19 cellular contexts compared by ENCODE assay signal in genomic region chr21:37797403-37797802, GRCh38.
"Had no signal": no experiment of that assay in that cellular context is flagged by ENCODE, and none has a peak within 500 bp of the region (broad histone marks: within the 10 kb centered on the region; RNA-seq: fewer than 3 reads in every experiment).

No MANE protein-coding gene starts in this region.

- H3K4me3 ChIP-seq: heart left ventricle, lung, skin epidermis, suprapubic skin, thyroid gland, upper lobe of left lung, uterus had no signal

- ATAC-seq: esophagus mucosa; heart left ventricle; left colon; left ventricle myocardium superior; naive thymus-derived CD4-positive, alpha-beta T cell; sciatic nerve had no signal

- H3K36me3 Mint-ChIP-seq: naive thymus-derived CD4-positive, alpha-beta T cell had no signal

- H3K9me3 ChIP-seq: heart left ventricle, neutrophil, suprapubic skin, thyroid gland, upper lobe of left lung, uterus had no signal

- H3K36me3 ChIP-seq: heart left ventricle, neutrophil, suprapubic skin, thyroid gland, upper lobe of left lung, uterus had no signal

- H3K27ac ChIP-seq: heart left ventricle, neutrophil, skin epidermis, suprapubic skin, thyroid gland, upper lobe of left lung, uterus had no signal

- H3K27me3 ChIP-seq: thyroid gland, upper lobe of left lung, uterus had no signal

- H3K4me1 ChIP-seq: heart left ventricle, suprapubic skin, thyroid gland, upper lobe of left lung, uterus had no signal

- DNase-seq: effector memory CD4-positive, alpha-beta T cell; heart left ventricle; hippocampal formation; left colon; left ventricle myocardium superior; mesendoderm; naive thymus-derived CD4-positive, alpha-beta T cell; stimulated activated CD4-positive, alpha-beta T cell treated with anti-CD3 and anti-CD28 coated beads, Interleukin-2, amount 100 ng/mL, for 24 hours; stimulated activated CD4-positive, alpha-beta T cell treated with anti-CD3 and anti-CD28 coated beads, Interleukin-4, amount 100 ng/mL, for 4 hours; stimulated activated naive CD4-positive, alpha-beta T cell; thyroid gland; upper lobe of left lung; uterus had no signal

- H3K27ac Mint-ChIP-seq: naive thymus-derived CD4-positive, alpha-beta T cell had no signal

- H3K4me3 Mint-ChIP-seq: naive thymus-derived CD4-positive, alpha-beta T cell had no signal
